1 cellular context compared by ENCODE assay signal in genomic region chr1:1040004-1040991, GRCh38.
TF ChIP-seq lines count a peak whose summit lies in the region.

No MANE protein-coding gene starts in this region.

TF ChIP-seq in K562, 482 proteins besides CTCF, POLR2A, EP300 and RAD21 (continued from another document and continues in another):
- TF ChIP-seq ZNF395 (CRISPR knock-in tag; IDR thresholded peaks at IDR 0.05) (no peak), BRCA1 (IDR thresholded peaks at IDR 0.05) (no peak), BRCA1 (CRISPR knock-in tag; IDR thresholded peaks at IDR 0.05) (no peak), RBM14 (IDR thresholded peaks at IDR 0.05; ENCODE audit: borderline replicate concordance, insufficient read depth, low read depth, low read length) (0 out of 2 replicates have a peak, but pooled peaks have one; percentile 80), FOXA1 (IDR thresholded peaks at IDR 0.05; ENCODE audit: borderline replicate concordance) (no peak), ZKSCAN1 (IDR thresholded peaks at IDR 0.05; ENCODE audit: low read depth, low read length) (no peak), ZBTB33 (CRISPR knock-in tag; IDR thresholded peaks at IDR 0.05) (peak; percentile 69; the same call in 1 of the 2 replicates), SREBF1 (IDR thresholded peaks at IDR 0.05; ENCODE audit: borderline replicate concordance, low read depth, low read length) (no peak), ZNF23 (CRISPR knock-in tag; IDR thresholded peaks at IDR 0.05) (no peak), SMARCE1 (IDR thresholded peaks at IDR 0.05) (no peak), ZNF696 (CRISPR knock-in tag; conservative IDR thresholded peaks at IDR 0.05) (no peak), POLR3A (IDR thresholded peaks at IDR 0.05; ENCODE audit: borderline replicate concordance, extremely low read depth, insufficient read depth, insufficient read length) (no peak), RCOR1 (IDR thresholded peaks at IDR 0.05; ENCODE audit: borderline replicate concordance in 1 of 2, low read depth in 2 of 2, low read length in 2 of 2) (no peak), ZBED1 (IDR thresholded peaks at IDR 0.05) (no peak), CEBPB (tag; IDR thresholded peaks at IDR 0.05) (no peak), SMAD3 (CRISPR knock-in tag; conservative IDR thresholded peaks at IDR 0.05) (no peak), FOXP1 (CRISPR knock-in tag; IDR thresholded peaks at IDR 0.05) (no peak; the same call in 1 of the 2 replicates), CREB5 (CRISPR knock-in tag; IDR thresholded peaks at IDR 0.05) (no peak), ILF3 (IDR thresholded peaks at IDR 0.05; ENCODE audit: borderline replicate concordance) (no peak), XRCC5 (IDR thresholded peaks at IDR 0.05; ENCODE audit: low read depth, low read length) (no peak), RREB1 (CRISPR knock-in tag; IDR thresholded peaks at IDR 0.05) (0 out of 2 replicates have a peak, but pooled peaks have one; percentile 51), RAD51 (IDR thresholded peaks at IDR 0.05; ENCODE audit: borderline replicate concordance, low read depth) (no peak), HNRNPUL1 (IDR thresholded peaks at IDR 0.05; ENCODE audit: low read length) (no peak), GABPA (tag; conservative IDR thresholded peaks at IDR 0.05; ENCODE audit: low read depth) (no peak), MBD2 (IDR thresholded peaks at IDR 0.05; ENCODE audit: borderline replicate concordance, low read depth) (no peak), ETV6 (IDR thresholded peaks at IDR 0.05; ENCODE audit: borderline replicate concordance in 1 of 2, low read depth in 2 of 2, low read length in 1 of 2) (no peak), ETV6 (CRISPR knock-in tag; IDR thresholded peaks at IDR 0.05; ENCODE audit: borderline replicate concordance) (no peak), CBX3 (IDR thresholded peaks at IDR 0.05; ENCODE audit: borderline replicate concordance in 1 of 2, low read length in 2 of 2) (0 out of 3 replicates have a peak, but pooled peaks of 1 of the 2 experiments have one; percentile 37), ZNF280B (CRISPR knock-in tag; IDR thresholded peaks at IDR 0.05) (no peak), ZNF551 (CRISPR knock-in tag; IDR thresholded peaks at IDR 0.05) (no peak), NFYB (IDR thresholded peaks at IDR 0.05; ENCODE audit: extremely low read depth, insufficient read length) (no peak), SP2 (IDR thresholded peaks at IDR 0.05; ENCODE audit: extremely low read depth, low read depth, low read length, poor library complexity, severe bottlenecking) (no peak), POLR2B (IDR thresholded peaks at IDR 0.05; ENCODE audit: low read depth, partially characterized antibody) (no peak), TBL1XR1 (IDR thresholded peaks at IDR 0.05; ENCODE audit: low read length in 2 of 2) (no peak), HNRNPLL (IDR thresholded peaks at IDR 0.05; ENCODE audit: low read depth, low read length, poor library complexity, severe bottlenecking) (no peak), L3MBTL2 (IDR thresholded peaks at IDR 0.05) (0 out of 2 replicates have a peak, but pooled peaks have one; percentile 56), EWSR1 (IDR thresholded peaks at IDR 0.05; ENCODE audit: borderline replicate concordance, low read depth, partially characterized antibody) (no peak), MYC (IDR thresholded peaks at IDR 0.05; ENCODE audit: low read depth, low read length) (peak; percentile 61), MYC (CRISPR knock-in tag; IDR thresholded peaks at IDR 0.05; ENCODE audit: borderline replicate concordance, low read depth) (no peak)
- TF ChIP-seq, protein P1, sequence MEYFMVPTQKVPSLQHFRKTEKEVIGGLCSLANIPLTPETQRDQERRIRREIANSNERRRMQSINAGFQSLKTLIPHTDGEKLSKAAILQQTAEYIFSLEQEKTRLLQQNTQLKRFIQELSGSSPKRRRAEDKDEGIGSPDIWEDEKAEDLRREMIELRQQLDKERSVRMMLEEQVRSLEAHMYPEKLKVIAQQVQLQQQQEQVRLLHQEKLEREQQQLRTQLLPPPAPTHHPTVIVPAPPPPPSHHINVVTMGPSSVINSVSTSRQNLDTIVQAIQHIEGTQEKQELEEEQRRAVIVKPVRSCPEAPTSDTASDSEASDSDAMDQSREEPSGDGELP (CRISPR knock-in tag; IDR thresholded peaks at IDR 0.05; ENCODE audit: borderline replicate concordance) = peak; percentile 68; the same call in 1 of the 2 replicates
- TF ChIP-seq, protein P2, sequence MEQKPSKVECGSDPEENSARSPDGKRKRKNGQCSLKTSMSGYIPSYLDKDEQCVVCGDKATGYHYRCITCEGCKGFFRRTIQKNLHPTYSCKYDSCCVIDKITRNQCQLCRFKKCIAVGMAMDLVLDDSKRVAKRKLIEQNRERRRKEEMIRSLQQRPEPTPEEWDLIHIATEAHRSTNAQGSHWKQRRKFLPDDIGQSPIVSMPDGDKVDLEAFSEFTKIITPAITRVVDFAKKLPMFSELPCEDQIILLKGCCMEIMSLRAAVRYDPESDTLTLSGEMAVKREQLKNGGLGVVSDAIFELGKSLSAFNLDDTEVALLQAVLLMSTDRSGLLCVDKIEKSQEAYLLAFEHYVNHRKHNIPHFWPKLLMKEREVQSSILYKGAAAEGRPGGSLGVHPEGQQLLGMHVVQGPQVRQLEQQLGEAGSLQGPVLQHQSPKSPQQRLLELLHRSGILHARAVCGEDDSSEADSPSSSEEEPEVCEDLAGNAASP (IDR thresholded peaks at IDR 0.05) = no peak
- TF ChIP-seq, protein P3, sequence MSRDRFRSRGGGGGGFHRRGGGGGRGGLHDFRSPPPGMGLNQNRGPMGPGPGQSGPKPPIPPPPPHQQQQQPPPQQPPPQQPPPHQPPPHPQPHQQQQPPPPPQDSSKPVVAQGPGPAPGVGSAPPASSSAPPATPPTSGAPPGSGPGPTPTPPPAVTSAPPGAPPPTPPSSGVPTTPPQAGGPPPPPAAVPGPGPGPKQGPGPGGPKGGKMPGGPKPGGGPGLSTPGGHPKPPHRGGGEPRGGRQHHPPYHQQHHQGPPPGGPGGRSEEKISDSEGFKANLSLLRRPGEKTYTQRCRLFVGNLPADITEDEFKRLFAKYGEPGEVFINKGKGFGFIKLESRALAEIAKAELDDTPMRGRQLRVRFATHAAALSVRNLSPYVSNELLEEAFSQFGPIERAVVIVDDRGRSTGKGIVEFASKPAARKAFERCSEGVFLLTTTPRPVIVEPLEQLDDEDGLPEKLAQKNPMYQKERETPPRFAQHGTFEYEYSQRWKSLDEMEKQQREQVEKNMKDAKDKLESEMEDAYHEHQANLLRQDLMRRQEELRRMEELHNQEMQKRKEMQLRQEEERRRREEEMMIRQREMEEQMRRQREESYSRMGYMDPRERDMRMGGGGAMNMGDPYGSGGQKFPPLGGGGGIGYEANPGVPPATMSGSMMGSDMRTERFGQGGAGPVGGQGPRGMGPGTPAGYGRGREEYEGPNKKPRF (IDR thresholded peaks at IDR 0.05; ENCODE audit: low read depth, low read length) = no peak
- TF ChIP-seq, protein P4, sequence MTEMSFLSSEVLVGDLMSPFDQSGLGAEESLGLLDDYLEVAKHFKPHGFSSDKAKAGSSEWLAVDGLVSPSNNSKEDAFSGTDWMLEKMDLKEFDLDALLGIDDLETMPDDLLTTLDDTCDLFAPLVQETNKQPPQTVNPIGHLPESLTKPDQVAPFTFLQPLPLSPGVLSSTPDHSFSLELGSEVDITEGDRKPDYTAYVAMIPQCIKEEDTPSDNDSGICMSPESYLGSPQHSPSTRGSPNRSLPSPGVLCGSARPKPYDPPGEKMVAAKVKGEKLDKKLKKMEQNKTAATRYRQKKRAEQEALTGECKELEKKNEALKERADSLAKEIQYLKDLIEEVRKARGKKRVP (CRISPR knock-in tag; IDR thresholded peaks at IDR 0.05) = no peak
- TF ChIP-seq, protein P5, sequence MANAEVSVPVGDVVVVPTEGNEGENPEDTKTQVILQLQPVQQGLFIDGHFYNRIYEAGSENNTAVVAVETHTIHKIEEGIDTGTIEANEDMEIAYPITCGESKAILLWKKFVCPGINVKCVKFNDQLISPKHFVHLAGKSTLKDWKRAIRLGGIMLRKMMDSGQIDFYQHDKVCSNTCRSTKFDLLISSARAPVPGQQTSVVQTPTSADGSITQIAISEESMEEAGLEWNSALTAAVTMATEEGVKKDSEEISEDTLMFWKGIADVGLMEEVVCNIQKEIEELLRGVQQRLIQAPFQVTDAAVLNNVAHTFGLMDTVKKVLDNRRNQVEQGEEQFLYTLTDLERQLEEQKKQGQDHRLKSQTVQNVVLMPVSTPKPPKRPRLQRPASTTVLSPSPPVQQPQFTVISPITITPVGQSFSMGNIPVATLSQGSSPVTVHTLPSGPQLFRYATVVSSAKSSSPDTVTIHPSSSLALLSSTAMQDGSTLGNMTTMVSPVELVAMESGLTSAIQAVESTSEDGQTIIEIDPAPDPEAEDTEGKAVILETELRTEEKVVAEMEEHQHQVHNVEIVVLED (CRISPR knock-in tag; IDR thresholded peaks at IDR 0.05) = peak; percentile 61
